ENCODE assay signal across 11 cellular contexts in genomic region chr13:110379905-110380341, GRCh38.
DNase-seq lines count a peak whose midpoint lies in the region; ATAC-seq and TF ChIP-seq lines count a peak whose summit lies in the region.
"Had no signal": no experiment of that assay in that cellular context is flagged by ENCODE, and none has a peak within 500 bp of the region (broad histone marks: within the 10 kb centered on the region; RNA-seq: fewer than 3 reads in every experiment).

No MANE protein-coding gene starts in this region.

- H3K4me3 ChIP-seq in iPS-20b (ENCODE audit: low read length) (peak overlapping the region; percentile 19; the same call in 1 of the 2 replicates), thoracic aorta (no peak overlapping the region)

- H3K4me1 ChIP-seq in iPS-20b (ENCODE audit: insufficient read depth, low read length) (peaks cover 8% of the 10 kb centered on the region; the same call in 1 of the 2 replicates), thoracic aorta (ENCODE audit: control insufficient read depth in 1 of 2, low read depth in 2 of 2) (peaks cover 29 to 73% of the 10 kb centered on the region in 2 donors)

- H3K36me3 ChIP-seq in iPS-20b (ENCODE audit: insufficient read depth, low read depth, low read length) (no peaks in the 10 kb centered on the region), thoracic aorta (no peaks in the 10 kb centered on the region)

- peak; percentile 60 for DNase-seq in HCEC 1CT
- peak; percentile 71 for DNase-seq in astrocyte of the hippocampus (ENCODE audit: low read depth, low spot score)
- no peak for DNase-seq in thoracic aorta (ENCODE audit: low spot score)
- DNase-seq in NCI-H748 (lab: John Stamatoyannopoulos, UW; ENCODE audit: unreplicated experiment), result no peak
- DNase-seq in stimulated activated CD4-positive, alpha-beta T cell treated with anti-CD3 and anti-CD28 coated beads, Interleukin-2, amount 100 ng/mL, for 24 hours, result no peak
- no peak for DNase-seq in NCI-H2107 (lab: John Stamatoyannopoulos, UW)
- DNase-seq: activated T-cell treated with anti-CD3 and anti-CD28 coated beads, Interleukin-2, amount 50 U/mL, for 48 hours; midbrain; NCI-H345; stimulated activated CD4-positive, alpha-beta T cell treated with anti-CD3 and anti-CD28 coated beads, Interleukin-12 subunit alpha, Interleukin-12 subunit beta, amount 100 ng/mL, for 4 hours had no signal

- peaks cover 7% of the 10 kb centered on the region; the same call in 1 of the 2 replicates for H3K27me3 ChIP-seq in iPS-20b (ENCODE audit: insufficient read depth, low read length)
- no peaks in the 10 kb centered on the region for H3K27me3 ChIP-seq in thoracic aorta (replicated peaks; ENCODE audit: insufficient read depth)

- H3K27ac ChIP-seq in iPS-20b (ENCODE audit: low read length) (no peak overlapping the region), thoracic aorta (peak overlapping the region; percentile 78)

- no peak overlapping the region for H3K9ac ChIP-seq in iPS-20b (ENCODE audit: low read depth, low read length)

- TF ChIP-seq CTCF in thoracic aorta (IDR thresholded peaks at IDR 0.05), result no peak

- ATAC-seq in thoracic aorta (ENCODE audit: insufficient number of reproducible peaks, low FRiP score, low read depth), result no peak

- H3K9me3 ChIP-seq in iPS-20b (ENCODE audit: insufficient read depth, low read depth, low read length) (no peaks in the 10 kb centered on the region), thoracic aorta (no peaks in the 10 kb centered on the region)

Comparison
In these comparisons a context has a peak if more than half of its experiments do, and no peak if none do; other contexts are left out.
1. DNase-seq: peak in HCEC 1CT (single experiment) and astrocyte of the hippocampus (single experiment); none in thoracic aorta (single experiment), NCI-H748 (single experiment), stimulated activated CD4-positive, alpha-beta T cell treated with anti-CD3 and anti-CD28 coated beads, Interleukin-2, amount 100 ng/mL, for 24 hours (0 of 2) and NCI-H2107 (single experiment).